In the genomic region with DNA sequence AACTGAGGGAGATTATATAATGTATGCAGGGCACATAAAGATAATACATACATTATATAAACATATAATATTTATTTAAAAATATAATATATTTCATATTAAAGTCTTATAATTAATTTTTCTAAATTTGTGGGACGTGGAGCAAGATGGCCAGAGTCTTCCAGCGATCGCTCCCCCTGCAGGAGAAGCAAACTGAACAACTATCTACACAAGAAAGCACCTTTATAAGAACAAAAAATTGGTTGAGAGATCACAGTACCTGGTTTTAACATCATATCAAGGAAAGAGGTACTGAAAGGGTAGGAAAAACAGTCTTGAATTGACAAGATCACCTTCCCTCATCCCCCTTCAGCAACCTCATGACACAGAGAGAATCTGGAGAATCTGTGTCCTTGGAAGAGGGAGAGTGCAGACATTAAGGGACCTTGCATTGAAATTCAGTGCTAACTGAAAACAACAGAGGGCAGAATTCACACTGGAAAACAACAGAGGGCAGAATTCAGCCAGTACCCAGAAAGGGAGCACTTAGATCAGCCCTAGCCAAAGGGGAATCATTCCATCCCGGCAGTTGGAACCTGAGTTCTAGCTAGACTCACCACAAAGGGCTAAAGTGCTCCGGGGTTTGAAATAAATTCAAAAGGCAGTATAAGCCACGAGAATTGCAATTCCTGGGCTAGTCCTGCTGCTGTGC, we compare ENCODE assay signal across 17 cellular contexts.
A peak's percentile ranks its signal among the peaks of the same experiment; 100 is the strongest.
DNase-seq lines count a peak whose midpoint lies in the region; ATAC-seq and TF ChIP-seq lines count a peak whose summit lies in the region.
"Had no signal": no experiment of that assay in that cellular context is flagged by ENCODE, and none has a peak within 500 bp of the region (broad histone marks: within the 10 kb centered on the region; RNA-seq: fewer than 3 reads in every experiment).

No MANE protein-coding gene starts in this region.

- H3K79me1 ChIP-seq in mesenchymal stem cell (replicated peaks; ENCODE audit: low read length, poor library complexity, severe bottlenecking), result no peaks in the 10 kb centered on the region

- H3K27ac ChIP-seq in mesenchymal stem cell (ENCODE audit: low read length, poor library complexity, severe bottlenecking), result no peak overlapping the region
- H3K27ac ChIP-seq: cardiac muscle cell had no signal

- H3K27me3 Mint-ChIP-seq in natural killer cell (ENCODE audit: low read depth in 2 of 2), result no peaks in the 10 kb centered on the region

- no peak overlapping the region for H3K4me3 ChIP-seq in mesenchymal stem cell (ENCODE audit: insufficient read depth in 1 of 2, low read depth in 1 of 2, low read length in 2 of 2)
- H3K4me3 ChIP-seq: cardiac muscle cell, HAP-1 had no signal

- intact Hi-C loops in natural killer cell (cut with micrococcal nuclease), result no loop called here

- H3K9ac ChIP-seq in mesenchymal stem cell (ENCODE audit: low read length), result no peak overlapping the region

- no peaks in the 10 kb centered on the region for H3K36me3 Mint-ChIP-seq in natural killer cell
- H3K36me3 Mint-ChIP-seq: activated naive CD8-positive, alpha-beta T cell treated with anti-CD3 and anti-CD28 coated beads, Interleukin-2, amount 10 ng/mL, durations not matched to agents 7 days and 5 days had no signal

- H2AK5ac ChIP-seq in mesenchymal stem cell (ENCODE audit: low read length, severe bottlenecking), result no peak overlapping the region

- TF ChIP-seq CTCF in natural killer cell (IDR thresholded peaks at IDR 0.05), result no peak

- peaks cover 9% of the 10 kb centered on the region in 2 donors for H3K9me3 Mint-ChIP-seq in natural killer cell
- H3K9me3 Mint-ChIP-seq: activated naive CD8-positive, alpha-beta T cell treated with anti-CD3 and anti-CD28 coated beads, Interleukin-2, amount 10 ng/mL, durations not matched to agents 7 days and 5 days had no signal

- H3K18ac ChIP-seq in mesenchymal stem cell (ENCODE audit: low read depth in 1 of 2, low read length in 2 of 2), result peak overlapping the region in 1 of 2 experiments; percentile 38

- no peaks in the 10 kb centered on the region for H3K27me3 ChIP-seq in mesenchymal stem cell (ENCODE audit: control insufficient read depth in 1 of 2, insufficient read depth in 1 of 2, low read length in 2 of 2)
- H3K27me3 ChIP-seq: cardiac muscle cell had no signal

- H2BK12ac ChIP-seq in mesenchymal stem cell (ENCODE audit: low read length in 2 of 2), result peak overlapping the region in 1 of 2 experiments; percentile 18

- no peak overlapping the region for H2BK120ac ChIP-seq in mesenchymal stem cell (ENCODE audit: low read depth, low read length)

- H3K9me3 ChIP-seq in mesenchymal stem cell (ENCODE audit: control insufficient read depth, low read length), result peaks cover 4% of the 10 kb centered on the region
- H3K9me3 ChIP-seq: HAP-1 had no signal

- H3K14ac ChIP-seq in mesenchymal stem cell (ENCODE audit: low read length in 2 of 2), result peak overlapping the region in 1 of 2 experiments; percentile 70

- no peak overlapping the region for H3K23ac ChIP-seq in mesenchymal stem cell (ENCODE audit: low read length in 2 of 2)

- H3K4ac ChIP-seq in mesenchymal stem cell (ENCODE audit: low read depth in 1 of 2, low read length in 2 of 2), result peak overlapping the region in 1 of 2 experiments; percentile 26

- H3K4me1 ChIP-seq in mesenchymal stem cell (ENCODE audit: control insufficient read depth, insufficient read depth, low read depth, low read length), result no peaks in the 10 kb centered on the region
- H3K4me1 ChIP-seq: HAP-1 had no signal

- no peak overlapping the region for H2BK5ac ChIP-seq in mesenchymal stem cell (ENCODE audit: low read depth, low read length, poor library complexity, severe bottlenecking)

- DNase-seq in ELF-1 (ENCODE audit: low read depth, low spot score) (peak; percentile 25), NCI-H1694 (lab: John Stamatoyannopoulos, UW) (peak; percentile 33), amniotic epithelial cell (ENCODE audit: low read depth) (peak; percentile 12), mesenchymal stem cell (peak; percentile 13), natural killer cell (no peak), NCI-H1105 (lab: John Stamatoyannopoulos, UW) (no peak), superior temporal gyrus (ENCODE audit: extremely low spot score) (no peak), retina (no peak)
- DNase-seq: activated CD4-positive, alpha-beta T cell treated with anti-CD3 and anti-CD28 coated beads for 48 hours; activated naive CD8-positive, alpha-beta T cell treated with anti-CD3 and anti-CD28 coated beads, Interleukin-2, amount 10 ng/mL, durations not matched to agents 7 days and 5 days; activated T-cell treated with anti-CD3 and anti-CD28 coated beads, Interleukin-2, amount 50 U/mL, for 1 hour; DMS79 treated with DMSO at 0.1 percent for 48 hours; NCI-H510A; small intestine; stimulated activated naive CD4-positive, alpha-beta T cell had no signal

- WGBS in mesenchymal stem cell, result 83% methylated on average over 3 of the region's 6 CpGs

- no peak overlapping the region for H2AFZ ChIP-seq in mesenchymal stem cell (ENCODE audit: low read depth, low read length)

- no peak overlapping the region for H3K27ac Mint-ChIP-seq in natural killer cell
- H3K27ac Mint-ChIP-seq: activated naive CD8-positive, alpha-beta T cell treated with anti-CD3 and anti-CD28 coated beads, Interleukin-2, amount 10 ng/mL, durations not matched to agents 7 days and 5 days had no signal

- H3K4me3 Mint-ChIP-seq in natural killer cell, result no peak overlapping the region
- H3K4me3 Mint-ChIP-seq: activated naive CD8-positive, alpha-beta T cell treated with anti-CD3 and anti-CD28 coated beads, Interleukin-2, amount 10 ng/mL, durations not matched to agents 7 days and 5 days had no signal

- no peak overlapping the region for H4K8ac ChIP-seq in mesenchymal stem cell (ENCODE audit: low read length)

- no peak overlapping the region for H2BK15ac ChIP-seq in mesenchymal stem cell (ENCODE audit: low read depth, poor library complexity, severe bottlenecking)

- no peak for ATAC-seq in natural killer cell

- no peak overlapping the region for H4K91ac ChIP-seq in mesenchymal stem cell (ENCODE audit: low read length)

- no peak overlapping the region for H3K4me2 ChIP-seq in mesenchymal stem cell (ENCODE audit: low read length, poor library complexity, severe bottlenecking)

- no peaks in the 10 kb centered on the region for H3K4me1 Mint-ChIP-seq in natural killer cell
- H3K4me1 Mint-ChIP-seq: activated naive CD8-positive, alpha-beta T cell treated with anti-CD3 and anti-CD28 coated beads, Interleukin-2, amount 10 ng/mL, durations not matched to agents 7 days and 5 days had no signal

- H3K36me3 ChIP-seq in mesenchymal stem cell (ENCODE audit: control insufficient read depth in 1 of 2, insufficient read depth in 2 of 2, low read depth in 1 of 2, low read length in 2 of 2), result no peaks in the 10 kb centered on the region
- H3K36me3 ChIP-seq: cardiac muscle cell, HAP-1 had no signal

Comparison
In these comparisons a context has a peak if more than half of its experiments do, and no peak if none do; other contexts are left out.
1. DNase-seq: peak in ELF-1 (single experiment), NCI-H1694 (single experiment), amniotic epithelial cell (single experiment) and mesenchymal stem cell (single experiment); none in natural killer cell (single experiment), NCI-H1105 (single experiment), superior temporal gyrus (single experiment) and retina (single experiment).